In the genomic region with DNA sequence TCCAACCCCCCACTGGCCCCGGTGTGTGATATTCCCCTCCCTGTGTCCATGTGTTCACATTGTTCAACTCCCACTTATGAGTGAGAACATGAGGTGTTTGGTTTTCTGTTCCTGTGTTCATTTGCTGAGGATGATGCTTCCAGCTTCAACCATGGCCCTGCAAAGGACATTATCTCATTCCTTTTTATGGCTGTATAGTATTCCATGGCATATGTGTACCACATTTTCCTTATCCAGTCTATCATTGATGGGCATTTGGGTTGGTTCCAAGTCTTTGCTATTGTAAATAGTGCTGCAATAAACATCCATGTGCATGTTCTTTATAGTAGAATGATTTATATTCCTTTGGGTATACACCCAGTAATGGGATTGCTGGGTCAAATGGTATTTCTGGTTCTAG, we compare ENCODE assay signal across 4 cellular contexts. TPM values are rescaled to one million over a fixed set of nuclear protein-coding genes. Genes with fewer than 3 reads are reported as not detected.
"Had no signal": no experiment of that assay in that cellular context is flagged by ENCODE, and none has a peak within 500 bp of the region (broad histone marks: within the 10 kb centered on the region; RNA-seq: fewer than 3 reads in every experiment).

No MANE protein-coding gene starts in this region.

RNA-seq across cellular contexts. Expression of a gene that starts 10.5 kb away (rescaled TPM):
- total RNA-seq: GM23248, GM23338, H1, H9 had no signal
- polyA plus RNA-seq: GM23248, GM23338 had no signal
